Comparison of ENCODE assay signal across 8 cellular contexts in the genomic region with DNA sequence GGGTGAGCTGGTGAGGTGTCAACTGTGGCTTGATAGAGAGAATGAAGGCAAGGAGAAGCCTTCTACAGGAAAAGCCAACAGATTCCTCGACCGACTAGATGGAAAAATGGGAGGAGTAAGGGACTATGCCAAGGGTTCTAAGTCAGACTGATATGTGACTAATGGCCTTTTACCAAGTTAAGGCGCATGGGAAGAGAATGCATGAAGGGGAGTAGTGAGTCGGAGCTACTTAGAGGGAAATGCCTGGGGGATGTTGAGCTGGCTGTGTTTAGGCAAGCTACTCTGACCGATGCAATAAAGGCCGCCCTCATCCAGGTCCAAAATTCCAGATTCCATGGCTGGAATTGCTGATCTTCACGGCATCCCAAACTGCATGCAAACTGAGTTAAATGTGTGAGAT. TPM values are rescaled to one million over a fixed set of nuclear protein-coding genes. Genes with fewer than 3 reads are reported as not detected.
A peak's percentile ranks its signal among the peaks of the same experiment; 100 is the strongest.
DNase-seq lines count a peak whose midpoint lies in the region; ATAC-seq and TF ChIP-seq lines count a peak whose summit lies in the region.

No MANE protein-coding gene starts in this region.

- H3K27ac ChIP-seq in RWPE2 (ENCODE audit: poor library complexity, severe bottlenecking) (peak overlapping the region; percentile 39), skeletal muscle tissue (ENCODE audit: low read depth, low read length) (peak overlapping the region; percentile 50)

- CTCF ChIA-PET in HEK293T (lab: Yijun Ruan, JAX), result interaction anchor here (0.7 kb wide), 1 partner anchor 18 kb away, joined by 3 read pairs; no protein-coding TSS in a partner anchor
- CTCF ChIA-PET in GM10248 (lab: Yijun Ruan, JAX), result no interaction called here

- no peak overlapping the region for H3K9ac ChIP-seq in skeletal muscle tissue (ENCODE audit: low read depth in 1 of 3, low read length in 3 of 3)

- H3K36me3 ChIP-seq in RWPE2 (ENCODE audit: low read depth) (no peaks in the 10 kb centered on the region), skeletal muscle tissue (ENCODE audit: control insufficient read depth in 3 of 3, insufficient read depth in 3 of 3, low read length in 3 of 3) (no peaks in the 10 kb centered on the region)

- H3K27me3 ChIP-seq in RWPE2 (ENCODE audit: insufficient read depth, poor library complexity, severe bottlenecking) (no peaks in the 10 kb centered on the region), skeletal muscle tissue (ENCODE audit: control insufficient read depth in 3 of 3, insufficient read depth in 3 of 3, low read length in 3 of 3) (no peaks in the 10 kb centered on the region)

- H3K4me1 ChIP-seq in RWPE2 (ENCODE audit: insufficient read depth, poor library complexity, severe bottlenecking), result peaks cover 18% of the 10 kb centered on the region
- H3K4me1 ChIP-seq in skeletal muscle tissue (ENCODE audit: control insufficient read depth in 3 of 3, insufficient read depth in 3 of 3, low read length in 3 of 3), result no peaks in the 10 kb centered on the region

- POLR2A ChIA-PET in HEK293T (lab: Yijun Ruan, JAX) (no interaction called here), GM10248 (lab: Yijun Ruan, JAX) (interaction anchor here (0.9 kb wide), 1 partner anchor 29 kb away, joined by 3 read pairs; no protein-coding TSS in a partner anchor)

- no peak overlapping the region for H3K4me3 ChIP-seq in RWPE2 (ENCODE audit: severe bottlenecking)
- peak overlapping the region in 1 of 3 donors; percentile 24 for H3K4me3 ChIP-seq in skeletal muscle tissue (ENCODE audit: low read length in 3 of 3)

- H3K9me3 ChIP-seq in RWPE2 (ENCODE audit: severe bottlenecking) (no peaks in the 10 kb centered on the region), skeletal muscle tissue (ENCODE audit: control insufficient read depth in 3 of 3, low read length in 3 of 3) (no peaks in the 10 kb centered on the region)

- TF ChIP-seq CTCF in RWPE2 (IDR thresholded peaks at IDR 0.05; ENCODE audit: poor library complexity, severe bottlenecking), result no peak
- no peak for TF ChIP-seq CTCF in GM10248 (IDR thresholded peaks at IDR 0.05; ENCODE audit: control extremely low read depth, extremely low read depth, low read depth, missing control alignments)

- DNase-seq in EL (peak; percentile 99), RWPE2 (ENCODE audit: low spot score) (no peak), fibroblast of the conjunctiva (ENCODE audit: low read depth) (peak; percentile 86), HEK293T (ENCODE audit: extremely low spot score) (no peak), NCI-H526 (lab: John Stamatoyannopoulos, UW) (no peak), GM10248 (ENCODE audit: extremely low spot score) (no peak)

- peak; percentile 55; the same call in 1 of the 3 replicates for ATAC-seq in RWPE2 (ENCODE audit: low read depth)
- ATAC-seq in HG02973 (IDR thresholded peaks at IDR 0.05; ENCODE audit: unreplicated experiment), result no peak

TF ChIP-seq in HEK293T, 16 proteins besides CTCF, POLR2A, EP300 and RAD21:
- TF ChIP-seq HDGF (IDR thresholded peaks at IDR 0.05; ENCODE audit: borderline replicate concordance), result no peak
TF ChIP-seq in HEK293T: peak in this region for 0.

RNA-seq across cellular contexts. Expression of a gene that starts 48.2 kb away (rescaled TPM):
- 4.2 TPM for total RNA-seq in skeletal muscle tissue

Comparison
In these comparisons a context has a peak if more than half of its experiments do, and no peak if none do; other contexts are left out.
1. DNase-seq: peak in EL (single experiment) and fibroblast of the conjunctiva (single experiment); none in RWPE2 (single experiment), HEK293T (single experiment), NCI-H526 (0 of 2) and GM10248 (single experiment).